ENCODE assay signal across 27 cellular contexts in genomic region chr17:61362852-61363600, GRCh38.
"Had no signal": no experiment of that assay in that cellular context is flagged by ENCODE, and none has a peak within 500 bp of the region (broad histone marks: within the 10 kb centered on the region; RNA-seq: fewer than 3 reads in every experiment).

No MANE protein-coding gene starts in this region.

- H3K9me3 ChIP-seq: gastrocnemius medialis, mucosa of descending colon, neutrophil, stomach, thoracic aorta, tibial nerve, upper lobe of right lung, uterus had no signal

- H3K4me3 Mint-ChIP-seq: mesothelial cell of epicardium; naive B cell; natural killer cell treated with Interleukin-12 subunit alpha and Interleukin-12 subunit beta and Interleukin-15 and Interleukin-18, amount 100 ng/mL, for 72 hours; neural crest cell had no signal

- ATAC-seq: gastrocnemius medialis; left lobe of liver; mucosa of descending colon; natural killer cell treated with Interleukin-12 subunit alpha and Interleukin-12 subunit beta and Interleukin-15 and Interleukin-18, amount 100 ng/mL, for 72 hours; sciatic nerve; upper lobe of right lung had no signal

- H3K36me3 ChIP-seq: gastrocnemius medialis, neutrophil, thoracic aorta, upper lobe of right lung, uterus had no signal

- H3K27me3 Mint-ChIP-seq: naive B cell; natural killer cell treated with Interleukin-12 subunit alpha and Interleukin-12 subunit beta and Interleukin-15 and Interleukin-18, amount 100 ng/mL, for 72 hours had no signal

- H3K36me3 Mint-ChIP-seq: naive B cell; natural killer cell treated with Interleukin-12 subunit alpha and Interleukin-12 subunit beta and Interleukin-15 and Interleukin-18, amount 100 ng/mL, for 72 hours had no signal

- H3K4me1 ChIP-seq: gastrocnemius medialis, parathyroid adenoma, tibial nerve, upper lobe of right lung, uterus had no signal

- H3K27ac Mint-ChIP-seq: mesothelial cell of epicardium; natural killer cell treated with Interleukin-12 subunit alpha and Interleukin-12 subunit beta and Interleukin-15 and Interleukin-18, amount 100 ng/mL, for 72 hours; progenitor cell of endocrine pancreas had no signal

- H3K4me3 ChIP-seq: dorsolateral prefrontal cortex, gastrocnemius medialis, mucosa of descending colon, smooth muscle cell, stomach, thoracic aorta, tibial nerve, upper lobe of right lung, uterus had no signal

- H3K27me3 ChIP-seq: dorsolateral prefrontal cortex, gastrocnemius medialis, stomach, tibial nerve, upper lobe of right lung, uterus had no signal

- H3K4me1 Mint-ChIP-seq: naive B cell had no signal

- H3K9me3 Mint-ChIP-seq: mesothelial cell of epicardium; naive B cell; natural killer cell treated with Interleukin-12 subunit alpha and Interleukin-12 subunit beta and Interleukin-15 and Interleukin-18, amount 100 ng/mL, for 72 hours; neural crest cell had no signal

- DNase-seq: dorsolateral prefrontal cortex; effector CD4-positive, alpha-beta T cell; gastrocnemius medialis; head of caudate nucleus; mesenchymal stem cell; mucosa of descending colon; naive B cell; stimulated activated CD4-positive, alpha-beta T cell treated with anti-CD3 and anti-CD28 coated beads, Interleukin-12 subunit alpha, Interleukin-12 subunit beta, amount 100 ng/mL, for 4 hours; stimulated activated CD4-positive, alpha-beta T cell treated with anti-CD3 and anti-CD28 coated beads, Interleukin-1b, Interleukin-23, amount 100 ng/mL, for 48 hours; stimulated activated CD4-positive, alpha-beta T cell treated with anti-CD3 and anti-CD28 coated beads, Interleukin-4, amount 100 ng/mL, for 1 hour; stimulated activated CD8-positive, alpha-beta memory T cell treated with anti-CD3 and anti-CD28 coated beads, Interleukin-4, amount 100 ng/mL, for 48 hours; stimulated activated naive CD4-positive, alpha-beta T cell treated with Interleukin-2 at 50 U/mL for 16 hours; stomach; substantia nigra; upper lobe of right lung; uterus had no signal
